1 cellular context compared by ENCODE assay signal in the genomic region with DNA sequence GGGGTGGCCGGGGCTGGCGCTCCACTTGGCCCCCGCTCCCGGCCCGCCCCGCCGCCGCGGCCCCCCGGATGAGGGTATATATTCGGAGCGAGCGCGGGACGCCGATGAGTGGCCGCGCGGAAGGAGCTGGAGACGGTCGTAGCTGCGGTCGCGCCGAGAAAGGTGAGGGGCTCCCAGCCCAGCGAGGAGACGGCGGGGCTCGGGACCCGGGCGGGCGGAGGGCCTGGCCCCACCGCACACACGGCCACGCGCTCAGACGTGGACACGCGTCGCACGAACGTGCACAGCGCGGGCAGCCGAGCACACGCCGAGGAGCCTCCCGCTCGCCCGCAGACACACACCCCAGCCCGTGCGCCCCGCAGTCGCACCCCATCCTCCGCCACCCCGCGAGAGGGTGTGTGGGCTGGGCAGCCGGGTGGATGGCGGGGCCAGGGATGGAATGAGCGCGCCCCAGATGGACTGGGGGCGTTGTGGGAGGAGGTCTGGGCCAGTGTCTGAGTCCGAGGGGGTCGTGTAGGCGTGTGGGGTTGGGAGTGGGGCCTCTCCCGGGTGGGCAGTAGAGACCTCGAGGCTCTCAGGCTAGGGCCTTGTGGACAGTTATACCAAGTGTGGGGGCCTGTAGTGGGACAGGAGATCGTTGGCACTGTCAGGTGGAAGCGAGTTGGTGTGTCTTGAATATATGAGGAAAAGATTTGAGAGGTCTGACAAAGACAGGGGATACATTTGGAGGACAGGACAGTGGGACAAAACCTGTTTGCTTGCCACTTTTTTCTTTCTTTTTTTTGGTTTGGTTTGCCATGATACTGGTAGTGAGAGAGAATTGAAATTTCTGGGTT.
TF ChIP-seq lines count a peak whose summit lies in the region.

Gene UAP1, plus strand, starts transcription at position 107 of the 836 bp plus-strand sequence. CDS start 4,347 bp downstream, outside the sequence.

TF ChIP-seq in HepG2, 621 proteins besides CTCF, POLR2A, EP300 and RAD21 (continued from another document and continues in another):
- TF ChIP-seq, protein P1, sequence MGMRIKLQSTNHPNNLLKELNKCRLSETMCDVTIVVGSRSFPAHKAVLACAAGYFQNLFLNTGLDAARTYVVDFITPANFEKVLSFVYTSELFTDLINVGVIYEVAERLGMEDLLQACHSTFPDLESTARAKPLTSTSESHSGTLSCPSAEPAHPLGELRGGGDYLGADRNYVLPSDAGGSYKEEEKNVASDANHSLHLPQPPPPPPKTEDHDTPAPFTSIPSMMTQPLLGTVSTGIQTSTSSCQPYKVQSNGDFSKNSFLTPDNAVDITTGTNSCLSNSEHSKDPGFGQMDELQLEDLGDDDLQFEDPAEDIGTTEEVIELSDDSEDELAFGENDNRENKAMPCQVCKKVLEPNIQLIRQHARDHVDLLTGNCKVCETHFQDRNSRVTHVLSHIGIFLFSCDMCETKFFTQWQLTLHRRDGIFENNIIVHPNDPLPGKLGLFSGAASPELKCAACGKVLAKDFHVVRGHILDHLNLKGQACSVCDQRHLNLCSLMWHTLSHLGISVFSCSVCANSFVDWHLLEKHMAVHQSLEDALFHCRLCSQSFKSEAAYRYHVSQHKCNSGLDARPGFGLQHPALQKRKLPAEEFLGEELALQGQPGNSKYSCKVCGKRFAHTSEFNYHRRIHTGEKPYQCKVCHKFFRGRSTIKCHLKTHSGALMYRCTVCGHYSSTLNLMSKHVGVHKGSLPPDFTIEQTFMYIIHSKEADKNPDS (CRISPR knock-in tag; IDR thresholded peaks at IDR 0.05): no peak
- TF ChIP-seq AHR (CRISPR knock-in tag; IDR thresholded peaks at IDR 0.05) (no peak), ESRRA (CRISPR knock-in tag; IDR thresholded peaks at IDR 0.05; ENCODE audit: low read depth) (peak; percentile 75; the same call in 1 of the 2 replicates), MZF1 (CRISPR knock-in tag; IDR thresholded peaks at IDR 0.05; ENCODE audit: borderline replicate concordance) (no peak), MAZ (IDR thresholded peaks at IDR 0.05; ENCODE audit: borderline replicate concordance, low read depth, low read length) (peak; percentile 98), MAZ (CRISPR knock-in tag; IDR thresholded peaks at IDR 0.05; ENCODE audit: low read depth) (peak; percentile 83), NRL (CRISPR knock-in tag; IDR thresholded peaks at IDR 0.05; ENCODE audit: borderline replicate concordance) (peak; percentile 67; the same call in 1 of the 2 replicates), KDM3A (CRISPR knock-in tag; IDR thresholded peaks at IDR 0.05; ENCODE audit: low read depth) (no peak), PITX1 (CRISPR knock-in tag; IDR thresholded peaks at IDR 0.05) (peak; percentile 18; the same call in 1 of the 2 replicates), ATRX (CRISPR knock-in tag; IDR thresholded peaks at IDR 0.05; ENCODE audit: borderline replicate concordance) (no peak), ZNF547 (CRISPR knock-in tag; IDR thresholded peaks at IDR 0.05) (no peak; the same call in 1 of the 2 replicates), TRIM22 (IDR thresholded peaks at IDR 0.05) (no peak), PRDM4 (CRISPR knock-in tag; IDR thresholded peaks at IDR 0.05; ENCODE audit: borderline replicate concordance) (no peak), NCOA2 (CRISPR knock-in tag; IDR thresholded peaks at IDR 0.05) (no peak), ZNF562 (CRISPR knock-in tag; IDR thresholded peaks at IDR 0.05; ENCODE audit: borderline replicate concordance) (0 out of 2 replicates have a peak, but pooled peaks have one; percentile 55), PHF5A (CRISPR knock-in tag; IDR thresholded peaks at IDR 0.05; ENCODE audit: low read depth, unreplicated experiment) (no peak), CBFB (CRISPR knock-in tag; IDR thresholded peaks at IDR 0.05) (peak; percentile 27; the same call in 1 of the 2 replicates), ZNF484 (CRISPR knock-in tag; IDR thresholded peaks at IDR 0.05; ENCODE audit: borderline replicate concordance, low read depth) (no peak), HIC2 (CRISPR knock-in tag; IDR thresholded peaks at IDR 0.05; ENCODE audit: low read depth) (no peak), ZNF280D (CRISPR knock-in tag; IDR thresholded peaks at IDR 0.05) (no peak), DPF2 (CRISPR knock-in tag; IDR thresholded peaks at IDR 0.05; ENCODE audit: borderline replicate concordance, low read depth) (no peak), ZNF441 (CRISPR knock-in tag; IDR thresholded peaks at IDR 0.05; ENCODE audit: borderline replicate concordance) (no peak), ZNF160 (CRISPR knock-in tag; IDR thresholded peaks at IDR 0.05) (peak; percentile 45; the same call in 1 of the 2 replicates), ZNF607 (CRISPR knock-in tag; IDR thresholded peaks at IDR 0.05; ENCODE audit: borderline replicate concordance) (0 out of 2 replicates have a peak, but pooled peaks have one; percentile 44), DR1 (CRISPR knock-in tag; IDR thresholded peaks at IDR 0.05) (peak; percentile 81), ARID2 (CRISPR knock-in tag; IDR thresholded peaks at IDR 0.05; ENCODE audit: borderline replicate concordance) (peak; percentile 69; the same call in 1 of the 2 replicates), ZFP37 (CRISPR knock-in tag; IDR thresholded peaks at IDR 0.05; ENCODE audit: borderline replicate concordance) (no peak), ZZZ3 (CRISPR knock-in tag; IDR thresholded peaks at IDR 0.05; ENCODE audit: borderline replicate concordance) (no peak), ZNF709 (CRISPR knock-in tag; IDR thresholded peaks at IDR 0.05) (peak; percentile 40; the same call in 1 of the 2 replicates), POLR2AphosphoS2 (IDR thresholded peaks at IDR 0.05; ENCODE audit: low read depth, low read length) (no peak), RELA (CRISPR knock-in tag; IDR thresholded peaks at IDR 0.05) (no peak)
- TF ChIP-seq, protein P2, sequence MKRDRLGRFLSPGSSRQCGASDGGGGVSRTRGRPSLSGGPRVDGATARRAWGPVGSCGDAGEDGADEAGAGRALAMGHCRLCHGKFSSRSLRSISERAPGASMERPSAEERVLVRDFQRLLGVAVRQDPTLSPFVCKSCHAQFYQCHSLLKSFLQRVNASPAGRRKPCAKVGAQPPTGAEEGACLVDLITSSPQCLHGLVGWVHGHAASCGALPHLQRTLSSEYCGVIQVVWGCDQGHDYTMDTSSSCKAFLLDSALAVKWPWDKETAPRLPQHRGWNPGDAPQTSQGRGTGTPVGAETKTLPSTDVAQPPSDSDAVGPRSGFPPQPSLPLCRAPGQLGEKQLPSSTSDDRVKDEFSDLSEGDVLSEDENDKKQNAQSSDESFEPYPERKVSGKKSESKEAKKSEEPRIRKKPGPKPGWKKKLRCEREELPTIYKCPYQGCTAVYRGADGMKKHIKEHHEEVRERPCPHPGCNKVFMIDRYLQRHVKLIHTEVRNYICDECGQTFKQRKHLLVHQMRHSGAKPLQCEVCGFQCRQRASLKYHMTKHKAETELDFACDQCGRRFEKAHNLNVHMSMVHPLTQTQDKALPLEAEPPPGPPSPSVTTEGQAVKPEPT (CRISPR knock-in tag; IDR thresholded peaks at IDR 0.05; ENCODE audit: low read depth): no peak
- TF ChIP-seq, protein P3, sequence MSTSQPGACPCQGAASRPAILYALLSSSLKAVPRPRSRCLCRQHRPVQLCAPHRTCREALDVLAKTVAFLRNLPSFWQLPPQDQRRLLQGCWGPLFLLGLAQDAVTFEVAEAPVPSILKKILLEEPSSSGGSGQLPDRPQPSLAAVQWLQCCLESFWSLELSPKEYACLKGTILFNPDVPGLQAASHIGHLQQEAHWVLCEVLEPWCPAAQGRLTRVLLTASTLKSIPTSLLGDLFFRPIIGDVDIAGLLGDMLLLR (CRISPR knock-in tag; IDR thresholded peaks at IDR 0.05): peak; percentile 79; the same call in 1 of the 2 replicates
- TF ChIP-seq, protein P4, sequence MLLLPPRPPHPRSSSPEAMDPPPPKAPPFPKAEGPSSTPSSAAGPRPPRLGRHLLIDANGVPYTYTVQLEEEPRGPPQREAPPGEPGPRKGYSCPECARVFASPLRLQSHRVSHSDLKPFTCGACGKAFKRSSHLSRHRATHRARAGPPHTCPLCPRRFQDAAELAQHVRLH (CRISPR knock-in tag; IDR thresholded peaks at IDR 0.05; ENCODE audit: borderline replicate concordance, low read depth): 0 out of 2 replicates have a peak, but pooled peaks have one; percentile 4
